ENCODE assay signal across 34 cellular contexts in the genomic region with DNA sequence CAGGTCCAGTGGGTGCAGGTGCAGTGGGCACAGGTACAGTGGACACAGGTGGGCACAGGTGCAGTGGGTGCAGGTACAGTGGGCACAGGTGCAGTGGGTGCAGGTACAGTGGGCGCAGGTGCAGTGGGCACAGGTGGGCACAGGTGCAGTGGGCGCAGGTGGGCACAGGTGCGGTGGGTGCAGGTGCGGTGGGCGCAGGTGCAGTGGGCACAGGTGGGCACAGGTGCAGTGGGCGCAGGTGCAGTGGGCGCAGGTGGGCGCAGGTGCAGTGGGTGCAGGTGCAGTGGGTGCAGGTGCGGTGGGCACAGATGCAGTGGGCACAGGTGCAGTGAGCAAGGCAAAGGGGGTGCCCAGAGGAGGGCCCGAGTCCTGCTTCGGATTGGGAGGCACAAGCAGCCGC. TPM values are rescaled to one million over a fixed set of nuclear protein-coding genes. Genes with fewer than 3 reads are reported as not detected.
"Had no signal": no experiment of that assay in that cellular context is flagged by ENCODE, and none has a peak within 500 bp of the region (broad histone marks: within the 10 kb centered on the region; RNA-seq: fewer than 3 reads in every experiment).

No MANE protein-coding gene starts in this region.

- H3K36me3 Mint-ChIP-seq: activated naive CD8-positive, alpha-beta T cell had no signal

- DNase-seq: activated B cell treated with CpG ODN at 0.5 μM for 24 hours; activated CD4-positive, alpha-beta T cell treated with anti-CD3 and anti-CD28 coated beads for 48 hours; activated CD4-positive, alpha-beta T cell treated with anti-CD3 and anti-CD28 coated beads, Interleukin-2, amount 50 U/mL, for 1 hour; activated CD4-positive, alpha-beta T cell treated with anti-CD3 and anti-CD28 coated beads, Interleukin-2, amount 50 U/mL, for 48 hours; activated CD8-positive, alpha-beta memory T cell treated with anti-CD3 and anti-CD28 coated beads for 24 hours; activated CD8-positive, alpha-beta T cell treated with anti-CD3 and anti-CD28 coated beads for 36 hours; activated effector memory CD4-positive, alpha-beta T cell treated with Interleukin-2 at 50 U/mL for 16 hours; activated gamma-delta T cell treated with Interleukin-2 at 50 U/mL for 16 hours; activated naive CD4-positive, alpha-beta T cell treated with anti-CD3 and anti-CD28 coated beads, Interleukin-2, amount 50 U/mL, for 16 hours; activated naive CD4-positive, alpha-beta T cell treated with Interleukin-2 at 50 U/mL for 16 hours; activated T-cell treated with anti-CD3 and anti-CD28 coated beads, Interleukin-2, amount 50 U/mL, for 4 hours; amniotic stem cell; anterior cingulate cortex; body of pancreas; central memory CD4-positive, alpha-beta T cell; cerebellar nuclear complex; colonic mucosa; effector CD8-positive, alpha-beta T cell; esophagus squamous epithelium; head of caudate nucleus; T-helper 17 cell; T1000; WERI-Rb-1 had no signal

- H3K9me3 ChIP-seq: body of pancreas, colonic mucosa, esophagus squamous epithelium, gastroesophageal sphincter had no signal

- H3K36me3 ChIP-seq: colonic mucosa, esophagus squamous epithelium, gastroesophageal sphincter, WERI-Rb-1 had no signal

- H3K9me3 Mint-ChIP-seq: activated B cell treated with CpG ODN at 0.5 μM for 24 hours; activated CD8-positive, alpha-beta T cell treated with anti-CD3 and anti-CD28 coated beads for 36 hours; activated T-cell treated with anti-CD3 and anti-CD28 coated beads, Interleukin-2, amount 50 U/mL, for 4 hours; activated T-helper 17 cell treated with anti-CD3 and anti-CD28 coated beads, Interleukin-2, amount 50 U/mL, for 72 hours; T-helper 2 cell treated with Interferon-gamma antibody and Interleukin-4, amounts not matched to agents 5 μg/mL and 100 μg/mL, for 36 hours had no signal

- H3K4me1 ChIP-seq: colonic mucosa had no signal

- ATAC-seq: activated CD4-positive, CD25-positive, alpha-beta regulatory T cell treated with anti-CD3 and anti-CD28 coated beads, Interleukin-2, amount 50 U/mL, for 24 hours; activated CD8-positive, alpha-beta T cell treated with anti-CD3 and anti-CD28 coated beads for 36 hours; activated T-cell treated with anti-CD3 and anti-CD28 coated beads, Interleukin-2, amount 50 U/mL, for 4 hours; activated T-helper 17 cell treated with anti-CD3 and anti-CD28 coated beads, Interleukin-2, amount 50 U/mL, for 72 hours; body of pancreas; gastroesophageal sphincter; T-helper 17 cell had no signal

- H3K4me3 Mint-ChIP-seq: activated B cell treated with CpG ODN at 0.5 μM for 24 hours; activated CD8-positive, alpha-beta T cell treated with anti-CD3 and anti-CD28 coated beads for 36 hours; activated naive CD8-positive, alpha-beta T cell; activated T-cell treated with anti-CD3 and anti-CD28 coated beads, Interleukin-2, amount 50 U/mL, for 4 hours; activated T-helper 17 cell treated with anti-CD3 and anti-CD28 coated beads, Interleukin-2, amount 50 U/mL, for 72 hours; T-helper 17 cell; T-helper 2 cell treated with Interferon-gamma antibody and Interleukin-4, amounts not matched to agents 5 μg/mL and 100 μg/mL, for 36 hours had no signal

- H3K4me3 ChIP-seq: body of pancreas, colonic mucosa, esophagus squamous epithelium, gastroesophageal sphincter had no signal

- H3K27ac Mint-ChIP-seq: activated B cell treated with CpG ODN at 0.5 μM for 24 hours; activated CD8-positive, alpha-beta T cell treated with anti-CD3 and anti-CD28 coated beads for 36 hours; activated naive CD8-positive, alpha-beta T cell; activated T-helper 17 cell treated with anti-CD3 and anti-CD28 coated beads, Interleukin-2, amount 50 U/mL, for 72 hours; T-helper 17 cell; T-helper 2 cell treated with Interferon-gamma antibody and Interleukin-4, amounts not matched to agents 5 μg/mL and 100 μg/mL, for 36 hours had no signal

- H3K27me3 Mint-ChIP-seq: activated CD8-positive, alpha-beta T cell treated with anti-CD3 and anti-CD28 coated beads for 36 hours; activated naive CD8-positive, alpha-beta T cell; activated T-helper 17 cell treated with anti-CD3 and anti-CD28 coated beads, Interleukin-2, amount 50 U/mL, for 72 hours had no signal

- H3K27me3 ChIP-seq: body of pancreas, colonic mucosa, esophagus squamous epithelium, gastroesophageal sphincter had no signal

- H3K27ac ChIP-seq: body of pancreas, colonic mucosa, epithelial cell of prostate, esophagus squamous epithelium, gastroesophageal sphincter, WERI-Rb-1 had no signal

- H3K4me1 Mint-ChIP-seq: activated B cell treated with CpG ODN at 0.5 μM for 24 hours; activated T-helper 17 cell treated with anti-CD3 and anti-CD28 coated beads, Interleukin-2, amount 50 U/mL, for 72 hours had no signal

RNA-seq across cellular contexts. Expression of gene ABHD16B, which starts 45.4 kb away (rescaled TPM):
- total RNA-seq: activated B cell treated with CpG ODN at 0.5 μM for 24 hours; activated CD8-positive, alpha-beta T cell treated with anti-CD3 and anti-CD28 coated beads for 36 hours; activated T-cell treated with anti-CD3 and anti-CD28 coated beads, Interleukin-2, amount 50 U/mL, for 4 hours; body of pancreas; colonic mucosa; dermis microvascular lymphatic vessel endothelial cell; endothelial cell of umbilical vein; esophagus squamous epithelium; fibroblast of lung; fibroblast of villous mesenchyme; gastroesophageal sphincter; glomerular endothelial cell; T-helper 17 cell had no signal
- polyA plus RNA-seq: endothelial cell of umbilical vein, fibroblast of lung had no signal
